ENCODE assay signal across 6 cellular contexts in the genomic region with DNA sequence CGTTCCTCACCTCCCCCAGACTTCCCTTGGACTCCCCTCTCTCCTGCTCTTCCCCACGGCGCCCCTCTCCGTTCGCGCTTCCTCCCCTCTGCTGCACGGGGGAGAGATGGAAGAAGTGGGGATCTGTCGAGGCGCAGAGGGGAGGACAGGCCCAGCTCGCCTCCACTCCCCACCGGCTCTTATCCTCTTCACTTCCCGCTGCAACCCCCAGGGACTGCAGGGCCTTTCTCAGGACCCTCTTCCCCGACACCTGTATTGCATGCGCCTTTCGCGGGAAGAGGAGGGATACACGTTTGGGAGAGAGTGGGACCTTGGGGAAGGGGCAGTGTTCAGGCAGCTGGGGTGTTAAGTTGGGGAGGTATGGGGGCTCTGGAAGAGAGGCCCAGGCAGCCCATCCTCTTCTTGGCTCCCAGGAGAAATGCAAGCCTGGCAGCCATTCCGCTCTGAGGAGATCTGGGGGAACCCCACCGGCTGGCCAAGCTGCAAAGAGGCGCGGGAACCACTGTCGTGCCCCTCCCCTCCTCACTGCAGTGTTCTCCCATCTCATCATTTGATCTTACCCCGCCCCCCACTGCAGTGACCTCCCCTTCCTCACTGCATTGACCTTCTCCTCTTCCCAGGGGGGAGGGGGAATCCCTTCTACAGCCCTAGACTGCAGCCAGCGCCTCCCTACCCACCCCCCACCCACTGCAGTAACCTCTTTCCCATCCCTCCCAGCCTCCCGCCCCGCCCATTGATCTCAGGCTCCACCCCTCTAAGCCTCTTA. TPM values are rescaled to one million over a fixed set of nuclear protein-coding genes. Genes with fewer than 3 reads are reported as not detected.
DNase-seq lines count a peak whose midpoint lies in the region; ATAC-seq, FAIRE-seq and TF ChIP-seq lines count a peak whose summit lies in the region.

No MANE protein-coding gene starts in this region.

- no peaks in the 10 kb centered on the region for H3K36me3 ChIP-seq in pancreas

- intact Hi-C loops in pancreas (cut with DNase I), result no loop called here

- H3K27ac Mint-ChIP-seq in stimulated activated naive CD8-positive, alpha-beta T cell treated with anti-CD3 and anti-CD28 coated beads, Interleukin-15, Interleukin-2, amounts not matched to agents 100 ng/mL and 50 ng/mL, for 24 hours, result peak overlapping the region; percentile 89
- H3K27ac Mint-ChIP-seq in central memory CD8-positive, alpha-beta T cell (ENCODE audit: low read depth), result peak overlapping the region; percentile 89

- TF ChIP-seq CTCF in pancreas (IDR thresholded peaks at IDR 0.05), result no peak

- H3K4me1 ChIP-seq in pancreas, result peaks cover 0 to 4% (median 0%) of the 10 kb centered on the region in 3 donors

- no peak for DNase-seq in stimulated activated naive CD8-positive, alpha-beta T cell treated with anti-CD3 and anti-CD28 coated beads, Interleukin-15, Interleukin-2, amounts not matched to agents 100 U/mL and 50 U/mL, for 24 hours
- DNase-seq in central memory CD8-positive, alpha-beta T cell (ENCODE audit: low spot score in 2 of 2), result no peak
- DNase-seq in pancreas, result peak in 2 of 6 donors; percentile 23 to 48
- no peak for DNase-seq in activated gamma-delta T cell (lab: John Stamatoyannopoulos, UW)

- no peak overlapping the region for H3K27ac ChIP-seq in pancreas

- H3K36me3 Mint-ChIP-seq in stimulated activated naive CD8-positive, alpha-beta T cell treated with anti-CD3 and anti-CD28 coated beads, Interleukin-15, Interleukin-2, amounts not matched to agents 100 ng/mL and 50 ng/mL, for 24 hours (ENCODE audit: low read depth), result peaks cover 27% of the 10 kb centered on the region
- peaks cover 24% of the 10 kb centered on the region for H3K36me3 Mint-ChIP-seq in central memory CD8-positive, alpha-beta T cell (ENCODE audit: insufficient read depth)

- FAIRE-seq in pancreas (lab: Jason Lieb, UNC), result no peak

- no peak for ATAC-seq in stimulated activated naive CD8-positive, alpha-beta T cell treated with anti-CD3 and anti-CD28 coated beads, Interleukin-15, Interleukin-2, amounts not matched to agents 100 U/mL and 50 U/mL, for 24 hours
- peak; percentile 2 for ATAC-seq in central memory CD8-positive, alpha-beta T cell (replicated peaks; ENCODE audit: extremely low read depth, poor library complexity, severe bottlenecking)
- peak in 1 of 4 donors; percentile 4 for ATAC-seq in pancreas
- no peak for ATAC-seq in HG03521 (IDR thresholded peaks at IDR 0.05; ENCODE audit: unreplicated experiment)

- WGBS in pancreas, 2 donors, result 29 to 43% methylated on average over 22 to 26 of the region's 26 CpGs

- peaks cover 45% of the 10 kb centered on the region for H3K4me1 Mint-ChIP-seq in stimulated activated naive CD8-positive, alpha-beta T cell treated with anti-CD3 and anti-CD28 coated beads, Interleukin-15, Interleukin-2, amounts not matched to agents 100 ng/mL and 50 ng/mL, for 24 hours (ENCODE audit: low read depth)
- peaks cover 42% of the 10 kb centered on the region for H3K4me1 Mint-ChIP-seq in central memory CD8-positive, alpha-beta T cell

- H3K4me3 Mint-ChIP-seq in stimulated activated naive CD8-positive, alpha-beta T cell treated with anti-CD3 and anti-CD28 coated beads, Interleukin-15, Interleukin-2, amounts not matched to agents 100 ng/mL and 50 ng/mL, for 24 hours, result peak overlapping the region; percentile 93
- H3K4me3 Mint-ChIP-seq in central memory CD8-positive, alpha-beta T cell, result peak overlapping the region; percentile 88

- H3K27me3 ChIP-seq in pancreas, result no peaks in the 10 kb centered on the region

- H3K27me3 Mint-ChIP-seq in stimulated activated naive CD8-positive, alpha-beta T cell treated with anti-CD3 and anti-CD28 coated beads, Interleukin-15, Interleukin-2, amounts not matched to agents 100 ng/mL and 50 ng/mL, for 24 hours, result peaks cover 3% of the 10 kb centered on the region
- H3K27me3 Mint-ChIP-seq in central memory CD8-positive, alpha-beta T cell, result no peaks in the 10 kb centered on the region

- H3K9me3 Mint-ChIP-seq in stimulated activated naive CD8-positive, alpha-beta T cell treated with anti-CD3 and anti-CD28 coated beads, Interleukin-15, Interleukin-2, amounts not matched to agents 100 ng/mL and 50 ng/mL, for 24 hours, result no peaks in the 10 kb centered on the region
- no peaks in the 10 kb centered on the region for H3K9me3 Mint-ChIP-seq in central memory CD8-positive, alpha-beta T cell

- H3K9me3 ChIP-seq in pancreas, result no peaks in the 10 kb centered on the region

- H3K4me3 ChIP-seq in pancreas, result peak overlapping the region; percentile 14 to 60 (median 37)

RNA-seq across cellular contexts. Expression of gene ENO2, which starts 0.8 kb away (rescaled TPM):
- total RNA-seq in pancreas, result 1 to 10 TPM; 2.3 to 8.0 (median 4.5) TPM
- 10 to 100 TPM; 12.7 to 53.6 TPM for polyA plus RNA-seq in pancreas

RNA-seq across cellular contexts. Expression of gene LRRC23, which starts 10.6 kb away (rescaled TPM):
- 1 to 10 TPM; 1.7 to 5.2 (median 3.4) TPM for total RNA-seq in pancreas
- 10 to 100 TPM in 1 of 2 donors, 1 to 10 TPM in 1; 8.8 to 13.0 TPM for polyA plus RNA-seq in pancreas

RNA-seq across cellular contexts. Expression of gene ATN1, which starts 12.6 kb away (rescaled TPM):
- total RNA-seq in pancreas, result 10 to 100 TPM; 30.9 to 54.5 (median 36.2) TPM
- polyA plus RNA-seq in pancreas, result 100 to 1,000 TPM; 110 to 113 TPM

RNA-seq across cellular contexts. Expression of gene RNU7-1, which starts 28.4 kb away (rescaled TPM):
- not detected for total RNA-seq in pancreas
- polyA plus RNA-seq in pancreas, result not detected

RNA-seq across cellular contexts. Expression of gene C12orf57, which starts 28.6 kb away (rescaled TPM):
- total RNA-seq in pancreas, result 100 to 1,000 TPM in 2 of 6 donors, 10 to 100 TPM in 4; 86.8 to 154 (median 97.6) TPM
- 100 to 1,000 TPM; 176 to 314 TPM for polyA plus RNA-seq in pancreas
